11 cellular contexts compared by ENCODE assay signal in genomic region chr17:39118674-39119419, GRCh38. TPM values are rescaled to one million over a fixed set of nuclear protein-coding genes. Genes with fewer than 3 reads are reported as not detected.
A peak's percentile ranks its signal among the peaks of the same experiment; 100 is the strongest.
DNase-seq lines count a peak whose midpoint lies in the region; ATAC-seq and TF ChIP-seq lines count a peak whose summit lies in the region.
"Had no signal": no experiment of that assay in that cellular context is flagged by ENCODE, and none has a peak within 500 bp of the region (broad histone marks: within the 10 kb centered on the region; RNA-seq: fewer than 3 reads in every experiment).

No MANE protein-coding gene starts in this region.

- POLR2A ChIA-PET in CD8-positive, alpha-beta T cell (lab: Charles Lee) = no interaction called here

- peak overlapping the region; percentile 10 for H3K4me2 ChIP-seq in SU-DHL-6 (ENCODE audit: low read depth, low read length, poor library complexity, severe bottlenecking)
- H3K4me2 ChIP-seq: A549 had no signal

- CTCF ChIA-PET in CD8-positive, alpha-beta T cell (lab: Charles Lee) = interaction anchor here (1.1 to 2.0 kb wide), 2 partner anchors 46 to 136 kb away, joined by 3 to 5 read pairs; no protein-coding TSS in a partner anchor

- H3K36me3 ChIP-seq in heart left ventricle (no peaks in the 10 kb centered on the region), right atrium auricular region (no peaks in the 10 kb centered on the region), SU-DHL-6 (ENCODE audit: low read length) (no peaks in the 10 kb centered on the region)
- H3K36me3 ChIP-seq in CD8-positive, alpha-beta T cell (ENCODE audit: insufficient read depth, low read length) = no peaks in the 10 kb centered on the region

- no peaks in the 10 kb centered on the region for H3K9me2 ChIP-seq in SU-DHL-6 (replicated peaks; ENCODE audit: insufficient read depth, low read length)

- no peaks in the 10 kb centered on the region for H3K9me3 ChIP-seq in heart left ventricle
- no peaks in the 10 kb centered on the region for H3K9me3 ChIP-seq in right atrium auricular region
- H3K9me3 ChIP-seq in SU-DHL-6 (ENCODE audit: insufficient read depth, low read length) = no peaks in the 10 kb centered on the region
- H3K9me3 ChIP-seq in CD8-positive, alpha-beta T cell (ENCODE audit: low read length) = no peaks in the 10 kb centered on the region
- H3K9me3 ChIP-seq: A549 had no signal

- peaks cover 5% of the 10 kb centered on the region for H3K36me3 Mint-ChIP-seq in CD8-positive, alpha-beta T cell

- peaks cover 0 to 17% (median 0%) of the 10 kb centered on the region in 12 donors for H3K4me1 ChIP-seq in heart left ventricle
- peaks cover 0 to 4% of the 10 kb centered on the region in 2 donors for H3K4me1 ChIP-seq in right atrium auricular region
- no peaks in the 10 kb centered on the region for H3K4me1 ChIP-seq in CD8-positive, alpha-beta T cell (ENCODE audit: insufficient read depth, low read length)
- H3K4me1 ChIP-seq: A549 had no signal

- H2AFZ ChIP-seq in SU-DHL-6 (ENCODE audit: low read depth, low read length, severe bottlenecking) = no peak overlapping the region

- no peak for TF ChIP-seq CTCF in heart left ventricle (IDR thresholded peaks at IDR 0.05)
- no peak for TF ChIP-seq CTCF in right atrium auricular region (IDR thresholded peaks at IDR 0.05)
- no peak for TF ChIP-seq CTCF in SU-DHL-6 (IDR thresholded peaks at IDR 0.05; ENCODE audit: insufficient read depth, low read length, poor library complexity, severe bottlenecking)
- no peak for TF ChIP-seq CTCF in CD8-positive, alpha-beta T cell (IDR thresholded peaks at IDR 0.05)

- no peak for TF ChIP-seq POLR2A in heart left ventricle (IDR thresholded peaks at IDR 0.05)

- DNase-seq in heart left ventricle (peak in 1 of 5 donors; percentile 30), right atrium auricular region (ENCODE audit: low spot score) (no peak), COLO829 (ENCODE audit: low spot score) (no peak), COR-L47 (lab: John Stamatoyannopoulos, UW) (no peak), NCI-H1048 (lab: John Stamatoyannopoulos, UW) (no peak)
- no peak for DNase-seq in CD8-positive, alpha-beta T cell
- DNase-seq: NCI-H774 had no signal

- H3K4me3 ChIP-seq in heart left ventricle (no peak overlapping the region), right atrium auricular region (no peak overlapping the region), SU-DHL-6 (ENCODE audit: insufficient read depth, low read length, poor library complexity, severe bottlenecking) (no peak overlapping the region)
- H3K4me3 ChIP-seq in CD8-positive, alpha-beta T cell (ENCODE audit: low read depth, low read length) = no peak overlapping the region
- H3K4me3 ChIP-seq: A549 had no signal

- H3K4me1 Mint-ChIP-seq in CD8-positive, alpha-beta T cell (ENCODE audit: low read depth) = peaks cover 7% of the 10 kb centered on the region

- no peaks in the 10 kb centered on the region for H3K9me3 Mint-ChIP-seq in CD8-positive, alpha-beta T cell

- H3K27ac Mint-ChIP-seq in CD8-positive, alpha-beta T cell = no peak overlapping the region

- no peaks in the 10 kb centered on the region for H3F3A ChIP-seq in SU-DHL-6 (ENCODE audit: insufficient read depth)

- ATAC-seq in heart left ventricle (peak in 3 of 4 donors; percentile 42 to 47 (median 42)), HG03159 (IDR thresholded peaks at IDR 0.05; ENCODE audit: unreplicated experiment) (peak; percentile 70)
- ATAC-seq in CD8-positive, alpha-beta T cell = no peak

- H3K27me3 Mint-ChIP-seq in CD8-positive, alpha-beta T cell (ENCODE audit: low read depth) = no peaks in the 10 kb centered on the region

- H3K27ac ChIP-seq in heart left ventricle (peak overlapping the region in 1 of 12 donors; percentile 59), right atrium auricular region (no peak overlapping the region), SU-DHL-6 (ENCODE audit: low read depth, low read length) (no peak overlapping the region)
- H3K27ac ChIP-seq in CD8-positive, alpha-beta T cell (ENCODE audit: low read depth, low read length) = no peak overlapping the region
- H3K27ac ChIP-seq: A549 had no signal

- intact Hi-C loops in heart left ventricle (cut with DNase I) = no loop called here
- intact Hi-C loops in CD8-positive, alpha-beta T cell (cut with DNase I, micrococcal nuclease) = no loop called here

- WGBS in heart left ventricle, 4 donors = 89 to 94% (median 93%) methylated on average over 5 of the region's 5 CpGs

- H3K27me3 ChIP-seq in heart left ventricle (no peaks in the 10 kb centered on the region), right atrium auricular region (no peaks in the 10 kb centered on the region), SU-DHL-6 (ENCODE audit: low read length) (no peaks in the 10 kb centered on the region)
- no peaks in the 10 kb centered on the region for H3K27me3 ChIP-seq in CD8-positive, alpha-beta T cell (ENCODE audit: insufficient read depth, low read length)

- H3K9ac ChIP-seq in SU-DHL-6 (ENCODE audit: low read length) = no peak overlapping the region

- no peaks in the 10 kb centered on the region for H4K20me1 ChIP-seq in SU-DHL-6 (ENCODE audit: low read depth, low read length)

- no peak overlapping the region for H3K4me3 Mint-ChIP-seq in CD8-positive, alpha-beta T cell

- no peaks in the 10 kb centered on the region for H3K79me2 ChIP-seq in SU-DHL-6 (ENCODE audit: insufficient read depth, low read length)

RNA-seq across cellular contexts. Expression of gene PLXDC1, which starts 32.6 kb away (rescaled TPM):
- total RNA-seq in heart left ventricle (10 to 100 TPM in 7 of 9 donors, 1 to 10 TPM in 2; 6.3 to 17.4 (median 13.8) TPM), right atrium auricular region (1 to 10 TPM; 4.6 to 9.3 TPM)
- polyA plus RNA-seq in heart left ventricle = 10 to 100 TPM in 1 of 2 donors, 1 to 10 TPM in 1; 4.8 to 13.3 TPM
- total RNA-seq in CD8-positive, alpha-beta T cell = 10 to 100 TPM; 66.5 to 75.7 TPM

RNA-seq across cellular contexts. Expression of gene ARL5C, which starts 47.1 kb away (rescaled TPM):
- total RNA-seq in heart left ventricle (not detected), right atrium auricular region (not detected)
- not detected for polyA plus RNA-seq in heart left ventricle
- total RNA-seq in CD8-positive, alpha-beta T cell = not detected
- total RNA-seq: glomerular endothelial cell had no signal
- polyA plus RNA-seq: A549 had no signal
